Comparison of ENCODE assay signal across 10 cellular contexts in the genomic region with DNA sequence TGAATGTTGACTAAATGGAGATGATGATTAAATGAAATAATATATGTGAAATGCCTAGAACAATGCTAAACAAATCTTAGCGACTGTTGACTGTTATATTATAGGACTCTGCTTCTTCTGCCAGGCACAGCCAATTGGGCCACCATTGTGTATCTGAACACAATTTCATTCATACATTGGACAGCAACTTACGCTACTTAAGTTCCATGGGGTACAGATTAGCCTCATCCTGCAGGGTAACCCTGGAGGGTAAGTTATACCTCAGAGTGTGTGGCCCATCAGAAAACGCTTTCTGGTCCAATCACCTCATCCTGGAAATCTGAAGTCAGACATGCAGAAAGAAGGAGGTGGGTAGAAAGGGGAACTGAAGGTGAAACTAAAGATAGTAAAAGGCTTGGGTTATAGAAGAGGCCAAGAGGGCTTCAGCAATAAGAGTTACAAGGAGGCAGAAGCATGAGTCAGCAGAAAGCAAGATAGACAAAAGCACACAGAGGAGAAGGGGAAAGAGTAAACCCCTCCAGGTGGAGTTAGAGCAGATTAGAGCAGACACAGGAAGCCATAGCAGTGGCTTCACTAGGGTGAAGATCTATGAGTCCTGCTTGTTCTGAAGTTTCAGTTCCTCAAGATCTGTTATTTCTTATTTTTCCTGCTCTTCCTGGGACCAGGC.
A peak's percentile ranks its signal among the peaks of the same experiment; 100 is the strongest.
DNase-seq lines count a peak whose midpoint lies in the region; ATAC-seq lines count a peak whose summit lies in the region.
"Had no signal": no experiment of that assay in that cellular context is flagged by ENCODE, and none has a peak within 500 bp of the region (broad histone marks: within the 10 kb centered on the region; RNA-seq: fewer than 3 reads in every experiment).

No MANE protein-coding gene starts in this region.

- DNase-seq in SKM-1 (lab: John Stamatoyannopoulos, UW; ENCODE audit: unreplicated experiment) (peak; percentile 53), hippocampal formation (lab: John Stamatoyannopoulos, UW) (no peak), T-helper 2 cell (no peak), T-helper 9 cell (no peak), AG08395 (ENCODE audit: low spot score) (no peak)
- DNase-seq: activated T-cell treated with anti-CD3 and anti-CD28 coated beads, Interleukin-2, amount 50 U/mL, for 1 hour; dorsolateral prefrontal cortex had no signal

- ATAC-seq in GM18511 (IDR thresholded peaks at IDR 0.05; ENCODE audit: unreplicated experiment) (peak; percentile 92), GM21447 (IDR thresholded peaks at IDR 0.05; ENCODE audit: unreplicated experiment) (peak; percentile 92), HG03139 (IDR thresholded peaks at IDR 0.05; ENCODE audit: unreplicated experiment) (peak; percentile 89)
